In genomic region chr10:75739454-75740143, GRCh38 we compare ENCODE assay signal across 15 cellular contexts.
"Had no signal": no experiment of that assay in that cellular context is flagged by ENCODE, and none has a peak within 500 bp of the region (broad histone marks: within the 10 kb centered on the region; RNA-seq: fewer than 3 reads in every experiment).

No MANE protein-coding gene starts in this region.

- DNase-seq: activated CD4-positive, alpha-beta T cell treated with anti-CD3 and anti-CD28 coated beads, Interleukin-2, amount 10 ng/mL, durations not matched to agents 7 days and 5 days; activated CD4-positive, CD25-positive, alpha-beta regulatory T cell treated with anti-CD3 and anti-CD28 coated beads, Interleukin-2, amount 50 U/mL, for 72 hours; activated CD8-positive, alpha-beta memory T cell treated with anti-CD3 and anti-CD28 coated beads, Interleukin-2, amount 10 ng/mL, durations not matched to agents 7 days and 5 days; activated CD8-positive, alpha-beta T cell treated with anti-CD3 and anti-CD28 coated beads for 36 hours; activated gamma-delta T cell; activated T-cell treated with anti-CD3 and anti-CD28 coated beads for 4 hours; aorta; heart left ventricle; left ventricle myocardium superior; midbrain; stimulated activated CD4-positive, alpha-beta T cell treated with anti-CD3 and anti-CD28 coated beads, Interleukin-2, amount 100 ng/mL, for 48 hours; stimulated activated CD8-positive, alpha-beta memory T cell treated with anti-CD3 and anti-CD28 coated beads, Interleukin-4, amount 100 ng/mL, for 48 hours; stimulated activated naive B cell treated with anti-CD40 and anti-IgM and Interleukin-4, amounts not matched to agents 10 μg/mL and 1 μg/mL and 100 μg/mL, for 72 hours; transverse colon; WERI-Rb-1 had no signal
